21 cellular contexts compared by ENCODE assay signal in genomic region chr4:8053688-8054449, GRCh38.
DNase-seq lines count a peak whose midpoint lies in the region; ATAC-seq and TF ChIP-seq lines count a peak whose summit lies in the region.
"Had no signal": no experiment of that assay in that cellular context is flagged by ENCODE, and none has a peak within 500 bp of the region (broad histone marks: within the 10 kb centered on the region; RNA-seq: fewer than 3 reads in every experiment).

No MANE protein-coding gene starts in this region.

- peak overlapping the region; percentile 9 for H3K27ac Mint-ChIP-seq in activated CD4-positive, alpha-beta T cell treated with anti-CD3 and anti-CD28 coated beads, Interleukin-2, amount 10 ng/mL, durations not matched to agents 7 days and 5 days
- H3K27ac Mint-ChIP-seq in activated CD4-positive, alpha-beta T cell treated with anti-CD3 and anti-CD28 coated beads, Interleukin-2, amount 10 ng/mL, durations not matched to agents 24 days and 14 days, result no peak overlapping the region
- H3K27ac Mint-ChIP-seq: CD14-positive monocyte had no signal

- no peak for TF ChIP-seq CTCF in gastrocnemius medialis (IDR thresholded peaks at IDR 0.05 in 4 of 5, conservative IDR thresholded peaks at IDR 0.05 in 1 of 5)

- peaks cover 3% of the 10 kb centered on the region for H3K36me3 Mint-ChIP-seq in activated CD4-positive, alpha-beta T cell treated with anti-CD3 and anti-CD28 coated beads, Interleukin-2, amount 10 ng/mL, durations not matched to agents 7 days and 5 days (ENCODE audit: low read depth)
- H3K36me3 Mint-ChIP-seq in activated CD4-positive, alpha-beta T cell treated with anti-CD3 and anti-CD28 coated beads, Interleukin-2, amount 10 ng/mL, durations not matched to agents 24 days and 14 days (ENCODE audit: low read depth), result no peaks in the 10 kb centered on the region
- H3K36me3 Mint-ChIP-seq: CD14-positive monocyte had no signal

- H3K4me1 ChIP-seq in gastrocnemius medialis, result peaks cover 45 to 51% of the 10 kb centered on the region in 2 donors

- peaks cover 0 to 66% of the 10 kb centered on the region in 2 donors for H3K36me3 ChIP-seq in gastrocnemius medialis
- H3K36me3 ChIP-seq: SJCRH30 had no signal

- no peaks in the 10 kb centered on the region for H3K9me3 ChIP-seq in gastrocnemius medialis
- H3K9me3 ChIP-seq: SJCRH30 had no signal

- no peaks in the 10 kb centered on the region for H3K4me1 Mint-ChIP-seq in activated CD4-positive, alpha-beta T cell treated with anti-CD3 and anti-CD28 coated beads, Interleukin-2, amount 10 ng/mL, durations not matched to agents 7 days and 5 days
- no peaks in the 10 kb centered on the region for H3K4me1 Mint-ChIP-seq in activated CD4-positive, alpha-beta T cell treated with anti-CD3 and anti-CD28 coated beads, Interleukin-2, amount 10 ng/mL, durations not matched to agents 24 days and 14 days
- H3K4me1 Mint-ChIP-seq: CD14-positive monocyte, IgD-negative memory B cell had no signal

- in situ Hi-C loops in SK-MEL-5 (cut with HindIII; ENCODE audit: low pct_unique_long_range_greater_than_20kb, low sequenced_read_pairs), result no loop called here
- in situ Hi-C loops in gastrocnemius medialis (cut with MboI; ENCODE audit: low sequenced_read_pairs in 4 of 4), result no loop called here

- POLR2A ChIA-PET in activated CD4-positive, alpha-beta T cell treated with anti-CD3 and anti-CD28 coated beads, Interleukin-2, amount 10 ng/mL, durations not matched to agents 7 days and 5 days (lab: Charles Lee), result no interaction called here

- no peaks in the 10 kb centered on the region for H3K27me3 ChIP-seq in gastrocnemius medialis

- ATAC-seq in gastrocnemius medialis, result no peak
- no peak for ATAC-seq in HG03196 (IDR thresholded peaks at IDR 0.05; ENCODE audit: unreplicated experiment)
- ATAC-seq in GM19351 (IDR thresholded peaks at IDR 0.05; ENCODE audit: unreplicated experiment), result no peak
- ATAC-seq: GM12878, PC-3 had no signal

- peak overlapping the region; percentile 82 to 92 (median 86) for H3K27ac ChIP-seq in gastrocnemius medialis
- H3K27ac ChIP-seq: RWPE1, SJCRH30 had no signal

- no peak for DNase-seq in activated CD4-positive, alpha-beta T cell treated with anti-CD3 and anti-CD28 coated beads, Interleukin-2, amount 10 ng/mL, durations not matched to agents 7 days and 5 days
- no peak for DNase-seq in activated CD4-positive, alpha-beta T cell treated with anti-CD3 and anti-CD28 coated beads, Interleukin-2, amount 10 ng/mL, durations not matched to agents 24 days and 14 days
- DNase-seq in NCI-H1694 (lab: John Stamatoyannopoulos, UW) (peak; percentile 57), SK-MEL-5 (ENCODE audit: low read depth, low spot score) (peak; percentile 32), gastrocnemius medialis (no peak)
- no peak for DNase-seq in stimulated activated CD4-positive, alpha-beta T cell treated with anti-CD3 and anti-CD28 coated beads, Interleukin-4, amount 100 ng/mL, for 1 hour
- DNase-seq: COR-L47, DND-41, GDM1, HCEC 1CT, NCI-H2029, NCI-H510A treated with DMSO at 0.1 percent for 48 hours, PC-3, SJCRH30, SW 1271 had no signal

- no peaks in the 10 kb centered on the region for H3K27me3 Mint-ChIP-seq in activated CD4-positive, alpha-beta T cell treated with anti-CD3 and anti-CD28 coated beads, Interleukin-2, amount 10 ng/mL, durations not matched to agents 7 days and 5 days
- peaks cover 2% of the 10 kb centered on the region for H3K27me3 Mint-ChIP-seq in activated CD4-positive, alpha-beta T cell treated with anti-CD3 and anti-CD28 coated beads, Interleukin-2, amount 10 ng/mL, durations not matched to agents 24 days and 14 days

- CTCF ChIA-PET in activated CD4-positive, alpha-beta T cell treated with anti-CD3 and anti-CD28 coated beads, Interleukin-2, amount 10 ng/mL, durations not matched to agents 7 days and 5 days (lab: Charles Lee), result no interaction called here

- no peak overlapping the region for H3K4me3 ChIP-seq in gastrocnemius medialis
- H3K4me3 ChIP-seq: GM12878, SJCRH30 had no signal

- no peak for TF ChIP-seq POLR2A in gastrocnemius medialis (IDR thresholded peaks at IDR 0.05)

- peaks cover 7% of the 10 kb centered on the region for H3K9me3 Mint-ChIP-seq in activated CD4-positive, alpha-beta T cell treated with anti-CD3 and anti-CD28 coated beads, Interleukin-2, amount 10 ng/mL, durations not matched to agents 7 days and 5 days
- H3K9me3 Mint-ChIP-seq in activated CD4-positive, alpha-beta T cell treated with anti-CD3 and anti-CD28 coated beads, Interleukin-2, amount 10 ng/mL, durations not matched to agents 24 days and 14 days, result peaks cover 3% of the 10 kb centered on the region

- no peak overlapping the region for H3K4me3 Mint-ChIP-seq in activated CD4-positive, alpha-beta T cell treated with anti-CD3 and anti-CD28 coated beads, Interleukin-2, amount 10 ng/mL, durations not matched to agents 7 days and 5 days
- H3K4me3 Mint-ChIP-seq in activated CD4-positive, alpha-beta T cell treated with anti-CD3 and anti-CD28 coated beads, Interleukin-2, amount 10 ng/mL, durations not matched to agents 24 days and 14 days, result no peak overlapping the region
- H3K4me3 Mint-ChIP-seq: CD14-positive monocyte had no signal

- intact Hi-C loops in activated CD4-positive, alpha-beta T cell treated with anti-CD3 and anti-CD28 coated beads, Interleukin-2, amount 10 ng/mL, durations not matched to agents 24 days and 14 days (cut with micrococcal nuclease), result no loop called here
- intact Hi-C loops in gastrocnemius medialis (cut with DNase I; ENCODE audit: low total_unique reads), result no loop called here

Comparison
In these comparisons a context has a peak if more than half of its experiments do, and no peak if none do; other contexts are left out.
1. DNase-seq: peak in NCI-H1694 (single experiment) and SK-MEL-5 (single experiment); none in activated CD4-positive, alpha-beta T cell treated with anti-CD3 and anti-CD28 coated beads, Interleukin-2, amount 10 ng/mL, durations not matched to agents 7 days and 5 days (single experiment), activated CD4-positive, alpha-beta T cell treated with anti-CD3 and anti-CD28 coated beads, Interleukin-2, amount 10 ng/mL, durations not matched to agents 24 days and 14 days (single experiment), gastrocnemius medialis (0 of 2) and stimulated activated CD4-positive, alpha-beta T cell treated with anti-CD3 and anti-CD28 coated beads, Interleukin-4, amount 100 ng/mL, for 1 hour (single experiment).